In genomic region chr1:51222809-51223208, GRCh38 we compare ENCODE assay signal across 29 cellular contexts.
"Had no signal": no experiment of that assay in that cellular context is flagged by ENCODE, and none has a peak within 500 bp of the region (broad histone marks: within the 10 kb centered on the region; RNA-seq: fewer than 3 reads in every experiment).

No MANE protein-coding gene starts in this region.

- DNase-seq: stimulated activated CD4-positive, alpha-beta T cell treated with anti-CD3 and anti-CD28 coated beads, Interleukin-2, amount 100 ng/mL, for 48 hours; stimulated activated CD4-positive, alpha-beta T cell treated with anti-CD3 and anti-CD28 coated beads, Interleukin-4, amount 100 ng/mL, for 1 hour; stimulated activated CD4-positive, alpha-beta T cell treated with anti-CD3 and anti-CD28 coated beads, Interleukin-4, amount 100 ng/mL, for 24 hours; stimulated activated CD4-positive, alpha-beta T cell treated with anti-CD3 and anti-CD28 coated beads, Interleukin-4, amount 100 ng/mL, for 4 hours; stimulated activated CD8-positive, alpha-beta memory T cell treated with anti-CD3 and anti-CD28 coated beads, Interleukin-4, amount 100 ng/mL, for 48 hours; stimulated activated naive B cell treated with anti-CD40 and anti-IgM and Interleukin-4, amounts not matched to agents 10 μg/mL and 1 μg/mL and 100 μg/mL, for 72 hours; stimulated activated naive CD4-positive, alpha-beta T cell; stimulated activated naive CD4-positive, alpha-beta T cell treated with Interleukin-2 at 50 U/mL for 16 hours; stimulated activated naive CD8-positive, alpha-beta T cell treated with anti-CD3 and anti-CD28 coated beads, Interleukin-15, amount 100 ng/mL, for 72 hours; stimulated activated naive CD8-positive, alpha-beta T cell treated with anti-CD3 and anti-CD28 coated beads, Interleukin-15, Interleukin-2, amounts not matched to agents 100 U/mL and 50 U/mL, for 24 hours; stomach; substantia nigra; testis; thyroid gland; tibial artery; transverse colon; trophoblast cell; upper lobe of left lung; upper lobe of right lung; uterus had no signal

- FAIRE-seq: urothelium cell line had no signal

- H3K4me1 Mint-ChIP-seq: stimulated activated effector memory CD8-positive, alpha-beta T cell treated with anti-CD3 and anti-CD28 coated beads, Interleukin-12 subunit alpha, Interleukin-12 subunit beta, amount 100 ng/mL, for 72 hours; stimulated activated memory B cell treated with anti-CD40 and anti-IgM and Interleukin-4, amounts not matched to agents 10 μg/mL and 1 μg/mL and 100 μg/mL, for 72 hours had no signal

- H3K27me3 ChIP-seq: stomach, suprapubic skin, testis, thyroid gland, tibial artery, tibial nerve, transverse colon, upper lobe of left lung, upper lobe of right lung, uterus, vagina had no signal

- H3K27ac Mint-ChIP-seq: stimulated activated effector memory CD8-positive, alpha-beta T cell treated with anti-CD3 and anti-CD28 coated beads, Interleukin-12 subunit alpha, Interleukin-12 subunit beta, amount 100 ng/mL, for 72 hours; stimulated activated memory B cell treated with anti-CD40 and anti-IgM and Interleukin-4, amounts not matched to agents 10 μg/mL and 1 μg/mL and 100 μg/mL, for 72 hours; stimulated activated naive B cell treated with anti-CD40 and anti-IgM and Interleukin-4, amounts not matched to agents 10 μg/mL and 1 μg/mL and 100 μg/mL, for 72 hours; stimulated activated naive CD8-positive, alpha-beta T cell treated with anti-CD3 and anti-CD28 coated beads, Interleukin-15, amount 100 ng/mL, for 72 hours; stimulated activated naive CD8-positive, alpha-beta T cell treated with anti-CD3 and anti-CD28 coated beads, Interleukin-15, Interleukin-2, amounts not matched to agents 100 ng/mL and 50 ng/mL, for 24 hours; type B pancreatic cell had no signal

- H3K4me1 ChIP-seq: stomach, suprapubic skin, testis, thyroid gland, tibial artery, tibial nerve, transverse colon, upper lobe of left lung, upper lobe of right lung, uterus, vagina had no signal

- H3K9me3 ChIP-seq: stomach, suprapubic skin, testis, thoracic aorta, thyroid gland, tibial artery, tibial nerve, transverse colon, upper lobe of left lung, upper lobe of right lung, uterus, vagina had no signal

- H3K4me3 Mint-ChIP-seq: stimulated activated effector memory CD8-positive, alpha-beta T cell treated with anti-CD3 and anti-CD28 coated beads, Interleukin-12 subunit alpha, Interleukin-12 subunit beta, amount 100 ng/mL, for 72 hours; stimulated activated memory B cell treated with anti-CD40 and anti-IgM and Interleukin-4, amounts not matched to agents 10 μg/mL and 1 μg/mL and 100 μg/mL, for 72 hours; stimulated activated naive B cell treated with anti-CD40 and anti-IgM and Interleukin-4, amounts not matched to agents 10 μg/mL and 1 μg/mL and 100 μg/mL, for 72 hours; stimulated activated naive CD8-positive, alpha-beta T cell treated with anti-CD3 and anti-CD28 coated beads, Interleukin-15, amount 100 ng/mL, for 72 hours; stimulated activated naive CD8-positive, alpha-beta T cell treated with anti-CD3 and anti-CD28 coated beads, Interleukin-15, Interleukin-2, amounts not matched to agents 100 ng/mL and 50 ng/mL, for 24 hours; type B pancreatic cell had no signal

- H3K36me3 ChIP-seq: stomach, suprapubic skin, thoracic aorta, thyroid gland, tibial artery, tibial nerve, transverse colon, upper lobe of left lung, upper lobe of right lung, uterus, vagina had no signal

- H3K27ac ChIP-seq: stomach, suprapubic skin, testis, thoracic aorta, thyroid gland, tibial artery, tibial nerve, transverse colon, upper lobe of left lung, upper lobe of right lung, uterus, vagina had no signal

- ATAC-seq: stimulated activated effector memory CD8-positive, alpha-beta T cell treated with anti-CD3 and anti-CD28 coated beads, Interleukin-12 subunit alpha, Interleukin-12 subunit beta, amount 100 ng/mL, for 72 hours; stimulated activated memory B cell treated with anti-CD40 and anti-IgM and Interleukin-4, amounts not matched to agents 10 μg/mL and 1 μg/mL and 100 μg/mL, for 72 hours; stimulated activated naive B cell treated with anti-CD40 and anti-IgM and Interleukin-4, amounts not matched to agents 10 μg/mL and 1 μg/mL and 100 μg/mL, for 72 hours; stimulated activated naive CD8-positive, alpha-beta T cell treated with anti-CD3 and anti-CD28 coated beads, Interleukin-15, amount 100 ng/mL, for 72 hours; stimulated activated naive CD8-positive, alpha-beta T cell treated with anti-CD3 and anti-CD28 coated beads, Interleukin-15, Interleukin-2, amounts not matched to agents 100 U/mL and 50 U/mL, for 24 hours; upper lobe of right lung had no signal

- H3K27me3 Mint-ChIP-seq: stimulated activated naive CD8-positive, alpha-beta T cell treated with anti-CD3 and anti-CD28 coated beads, Interleukin-15, amount 100 ng/mL, for 72 hours; stimulated activated naive CD8-positive, alpha-beta T cell treated with anti-CD3 and anti-CD28 coated beads, Interleukin-15, Interleukin-2, amounts not matched to agents 100 ng/mL and 50 ng/mL, for 24 hours; type B pancreatic cell had no signal

- H3K9me3 Mint-ChIP-seq: stimulated activated effector memory CD8-positive, alpha-beta T cell treated with anti-CD3 and anti-CD28 coated beads, Interleukin-12 subunit alpha, Interleukin-12 subunit beta, amount 100 ng/mL, for 72 hours; stimulated activated memory B cell treated with anti-CD40 and anti-IgM and Interleukin-4, amounts not matched to agents 10 μg/mL and 1 μg/mL and 100 μg/mL, for 72 hours; stimulated activated naive B cell treated with anti-CD40 and anti-IgM and Interleukin-4, amounts not matched to agents 10 μg/mL and 1 μg/mL and 100 μg/mL, for 72 hours; stimulated activated naive CD8-positive, alpha-beta T cell treated with anti-CD3 and anti-CD28 coated beads, Interleukin-15, amount 100 ng/mL, for 72 hours; stimulated activated naive CD8-positive, alpha-beta T cell treated with anti-CD3 and anti-CD28 coated beads, Interleukin-15, Interleukin-2, amounts not matched to agents 100 ng/mL and 50 ng/mL, for 24 hours had no signal

- H3K4me3 ChIP-seq: stomach, suprapubic skin, testis, thoracic aorta, thyroid gland, tibial artery, tibial nerve, transverse colon, upper lobe of left lung, upper lobe of right lung, uterus, vagina had no signal

- H3K36me3 Mint-ChIP-seq: stimulated activated effector memory CD8-positive, alpha-beta T cell treated with anti-CD3 and anti-CD28 coated beads, Interleukin-12 subunit alpha, Interleukin-12 subunit beta, amount 100 ng/mL, for 72 hours; stimulated activated memory B cell treated with anti-CD40 and anti-IgM and Interleukin-4, amounts not matched to agents 10 μg/mL and 1 μg/mL and 100 μg/mL, for 72 hours; stimulated activated naive B cell treated with anti-CD40 and anti-IgM and Interleukin-4, amounts not matched to agents 10 μg/mL and 1 μg/mL and 100 μg/mL, for 72 hours; type B pancreatic cell had no signal
